1 cellular context compared by ENCODE assay signal in the genomic region with DNA sequence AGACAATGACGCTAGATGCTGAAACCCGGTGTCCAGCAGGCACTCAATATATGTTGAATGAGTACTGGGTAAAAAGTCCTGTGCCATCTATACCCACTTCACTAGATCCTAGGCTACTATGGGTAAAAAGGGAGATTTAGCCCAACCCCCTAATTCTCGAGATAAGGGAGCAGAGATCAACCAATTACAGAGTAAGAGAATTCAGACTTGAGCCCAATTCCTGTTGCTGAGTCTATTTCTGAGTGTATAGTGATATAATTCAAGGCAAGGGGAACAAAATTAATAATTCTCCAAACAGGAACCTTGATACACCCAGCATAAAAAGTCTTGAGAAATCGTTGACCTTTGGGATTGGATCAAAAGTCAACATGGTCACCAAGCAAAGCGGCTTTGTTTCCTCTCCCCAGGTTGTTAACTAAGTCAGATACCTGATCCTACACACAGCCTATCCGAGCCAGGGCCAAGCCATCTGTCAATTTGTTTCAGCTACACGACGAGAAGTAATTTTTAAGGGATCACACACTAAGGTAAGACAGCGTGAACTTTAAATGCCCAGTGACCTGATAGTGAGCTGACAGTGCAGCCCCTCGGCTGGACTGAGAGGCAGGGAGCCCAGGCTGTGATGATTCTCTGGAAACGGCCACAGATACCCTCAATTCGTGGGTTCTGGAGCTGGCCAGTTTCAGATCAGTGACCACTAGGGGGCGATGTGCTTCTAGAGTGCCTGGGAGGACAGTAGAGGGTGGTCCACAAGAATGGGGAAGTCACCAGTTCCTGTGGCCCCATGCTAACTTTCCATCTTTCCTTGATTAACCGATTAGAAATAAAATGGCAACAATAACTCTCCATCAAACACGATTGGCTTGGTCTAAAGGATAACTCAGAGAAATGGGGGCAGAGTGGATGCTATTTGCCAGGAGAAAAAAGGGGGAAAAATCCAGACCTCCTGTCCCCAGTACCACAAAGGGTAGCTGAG.
A peak's percentile ranks its signal among the peaks of the same experiment; 100 is the strongest.
TF ChIP-seq lines count a peak whose summit lies in the region.

No MANE protein-coding gene starts in this region.

TF ChIP-seq in HepG2, 621 proteins besides CTCF, POLR2A, EP300 and RAD21 (continued from another document and continues in another):
- TF ChIP-seq SAFB2 (CRISPR knock-in tag; IDR thresholded peaks at IDR 0.05; ENCODE audit: borderline replicate concordance, low read depth), result 0 out of 2 replicates have a peak, but pooled peaks have one; percentile 57
- peak; percentile 94 for TF ChIP-seq XRCC5 (optimal IDR thresholded peaks at IDR 0.05; ENCODE audit: low read length)
- peak; percentile 48; the same call in 1 of the 2 replicates for TF ChIP-seq ZNF121 (CRISPR knock-in tag; IDR thresholded peaks at IDR 0.05)
- 0 out of 2 replicates have a peak, but pooled peaks have one; percentile 16 for TF ChIP-seq ZNF713 (CRISPR knock-in tag; IDR thresholded peaks at IDR 0.05)
- TF ChIP-seq, protein P1, sequence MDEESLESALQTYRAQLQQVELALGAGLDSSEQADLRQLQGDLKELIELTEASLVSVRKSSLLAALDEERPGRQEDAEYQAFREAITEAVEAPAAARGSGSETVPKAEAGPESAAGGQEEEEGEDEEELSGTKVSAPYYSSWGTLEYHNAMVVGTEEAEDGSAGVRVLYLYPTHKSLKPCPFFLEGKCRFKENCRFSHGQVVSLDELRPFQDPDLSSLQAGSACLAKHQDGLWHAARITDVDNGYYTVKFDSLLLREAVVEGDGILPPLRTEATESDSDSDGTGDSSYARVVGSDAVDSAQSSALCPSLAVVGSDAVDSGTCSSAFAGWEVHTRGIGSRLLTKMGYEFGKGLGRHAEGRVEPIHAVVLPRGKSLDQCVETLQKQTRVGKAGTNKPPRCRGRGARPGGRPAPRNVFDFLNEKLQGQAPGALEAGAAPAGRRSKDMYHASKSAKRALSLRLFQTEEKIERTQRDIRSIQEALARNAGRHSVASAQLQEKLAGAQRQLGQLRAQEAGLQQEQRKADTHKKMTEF (CRISPR knock-in tag; IDR thresholded peaks at IDR 0.05), result peak; percentile 2; the same call in 1 of the 2 replicates
- TF ChIP-seq SRSF4 (IDR thresholded peaks at IDR 0.05; ENCODE audit: low read depth, low read length, poor library complexity, severe bottlenecking), result no peak
- TF ChIP-seq ZNF788 (CRISPR knock-in tag; IDR thresholded peaks at IDR 0.05; ENCODE audit: borderline replicate concordance), result peak; percentile 77; the same call in 1 of the 2 replicates
- TF ChIP-seq, protein P2, sequence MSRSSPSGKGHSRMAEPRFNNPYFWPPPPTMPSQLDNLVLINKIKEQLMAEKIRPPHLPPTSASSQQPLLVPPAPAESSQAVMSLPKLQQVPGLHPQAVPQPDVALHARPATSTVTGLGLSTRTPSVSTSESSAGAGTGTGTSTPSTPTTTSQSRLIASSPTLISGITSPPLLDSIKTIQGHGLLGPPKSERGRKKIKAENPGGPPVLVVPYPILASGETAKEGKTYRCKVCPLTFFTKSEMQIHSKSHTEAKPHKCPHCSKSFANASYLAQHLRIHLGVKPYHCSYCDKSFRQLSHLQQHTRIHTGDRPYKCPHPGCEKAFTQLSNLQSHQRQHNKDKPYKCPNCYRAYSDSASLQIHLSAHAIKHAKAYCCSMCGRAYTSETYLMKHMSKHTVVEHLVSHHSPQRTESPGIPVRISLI (CRISPR knock-in tag; IDR thresholded peaks at IDR 0.05; ENCODE audit: borderline replicate concordance), result peak; percentile 61; the same call in 1 of the 2 replicates
- TF ChIP-seq FOXK1 (CRISPR knock-in tag; IDR thresholded peaks at IDR 0.05; ENCODE audit: borderline replicate concordance, low read depth), result 0 out of 2 replicates have a peak, but pooled peaks have one; percentile 61
- TF ChIP-seq ZNF232 (CRISPR knock-in tag; IDR thresholded peaks at IDR 0.05; ENCODE audit: borderline replicate concordance), result peak; percentile 68; the same call in 1 of the 2 replicates
- 0 out of 2 replicates have a peak, but pooled peaks have one; percentile 39 for TF ChIP-seq ZSCAN30 (CRISPR knock-in tag; IDR thresholded peaks at IDR 0.05)
- TF ChIP-seq HNF4A (CRISPR knock-in tag; IDR thresholded peaks at IDR 0.05), result peak; percentile 88
- peak; percentile 53; the same call in 1 of the 2 replicates for TF ChIP-seq SMAD3 (CRISPR knock-in tag; IDR thresholded peaks at IDR 0.05)
- TF ChIP-seq, protein P3, sequence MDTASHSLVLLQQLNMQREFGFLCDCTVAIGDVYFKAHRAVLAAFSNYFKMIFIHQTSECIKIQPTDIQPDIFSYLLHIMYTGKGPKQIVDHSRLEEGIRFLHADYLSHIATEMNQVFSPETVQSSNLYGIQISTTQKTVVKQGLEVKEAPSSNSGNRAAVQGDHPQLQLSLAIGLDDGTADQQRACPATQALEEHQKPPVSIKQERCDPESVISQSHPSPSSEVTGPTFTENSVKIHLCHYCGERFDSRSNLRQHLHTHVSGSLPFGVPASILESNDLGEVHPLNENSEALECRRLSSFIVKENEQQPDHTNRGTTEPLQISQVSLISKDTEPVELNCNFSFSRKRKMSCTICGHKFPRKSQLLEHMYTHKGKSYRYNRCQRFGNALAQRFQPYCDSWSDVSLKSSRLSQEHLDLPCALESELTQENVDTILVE (CRISPR knock-in tag; IDR thresholded peaks at IDR 0.05), result 0 out of 2 replicates have a peak, but pooled peaks have one; percentile 9
- TF ChIP-seq SAP130 (CRISPR knock-in tag; IDR thresholded peaks at IDR 0.05; ENCODE audit: low read depth), result peak; percentile 70; the same call in 1 of the 2 replicates
- TF ChIP-seq, protein P4, sequence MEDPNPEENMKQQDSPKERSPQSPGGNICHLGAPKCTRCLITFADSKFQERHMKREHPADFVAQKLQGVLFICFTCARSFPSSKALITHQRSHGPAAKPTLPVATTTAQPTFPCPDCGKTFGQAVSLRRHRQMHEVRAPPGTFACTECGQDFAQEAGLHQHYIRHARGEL (CRISPR knock-in tag; IDR thresholded peaks at IDR 0.05), result no peak
- TF ChIP-seq, protein P5, sequence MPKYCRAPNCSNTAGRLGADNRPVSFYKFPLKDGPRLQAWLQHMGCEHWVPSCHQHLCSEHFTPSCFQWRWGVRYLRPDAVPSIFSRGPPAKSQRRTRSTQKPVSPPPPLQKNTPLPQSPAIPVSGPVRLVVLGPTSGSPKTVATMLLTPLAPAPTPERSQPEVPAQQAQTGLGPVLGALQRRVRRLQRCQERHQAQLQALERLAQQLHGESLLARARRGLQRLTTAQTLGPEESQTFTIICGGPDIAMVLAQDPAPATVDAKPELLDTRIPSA (CRISPR knock-in tag; IDR thresholded peaks at IDR 0.05; ENCODE audit: borderline replicate concordance), result no peak
- TF ChIP-seq TSC22D2 (CRISPR knock-in tag; IDR thresholded peaks at IDR 0.05; ENCODE audit: borderline replicate concordance), result peak; percentile 64; the same call in 1 of the 2 replicates
- peak; percentile 95; the same call in 1 of the 2 replicates for TF ChIP-seq MEIS1 (CRISPR knock-in tag; IDR thresholded peaks at IDR 0.05; ENCODE audit: borderline replicate concordance)
- TF ChIP-seq, protein P6, sequence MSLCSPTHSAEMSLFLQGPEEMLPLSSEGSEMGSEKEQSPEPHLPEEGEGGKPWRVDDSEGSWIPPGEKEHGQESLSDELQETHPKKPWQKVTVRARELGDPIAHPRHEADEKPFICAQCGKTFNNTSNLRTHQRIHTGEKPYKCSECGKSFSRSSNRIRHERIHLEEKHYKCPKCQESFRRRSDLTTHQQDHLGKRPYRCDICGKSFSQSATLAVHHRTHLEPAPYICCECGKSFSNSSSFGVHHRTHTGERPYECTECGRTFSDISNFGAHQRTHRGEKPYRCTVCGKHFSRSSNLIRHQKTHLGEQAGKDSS (CRISPR knock-in tag; IDR thresholded peaks at IDR 0.05; ENCODE audit: borderline replicate concordance, low read depth), result peak; percentile 95; the same call in 1 of the 2 replicates
- TF ChIP-seq, protein P7, sequence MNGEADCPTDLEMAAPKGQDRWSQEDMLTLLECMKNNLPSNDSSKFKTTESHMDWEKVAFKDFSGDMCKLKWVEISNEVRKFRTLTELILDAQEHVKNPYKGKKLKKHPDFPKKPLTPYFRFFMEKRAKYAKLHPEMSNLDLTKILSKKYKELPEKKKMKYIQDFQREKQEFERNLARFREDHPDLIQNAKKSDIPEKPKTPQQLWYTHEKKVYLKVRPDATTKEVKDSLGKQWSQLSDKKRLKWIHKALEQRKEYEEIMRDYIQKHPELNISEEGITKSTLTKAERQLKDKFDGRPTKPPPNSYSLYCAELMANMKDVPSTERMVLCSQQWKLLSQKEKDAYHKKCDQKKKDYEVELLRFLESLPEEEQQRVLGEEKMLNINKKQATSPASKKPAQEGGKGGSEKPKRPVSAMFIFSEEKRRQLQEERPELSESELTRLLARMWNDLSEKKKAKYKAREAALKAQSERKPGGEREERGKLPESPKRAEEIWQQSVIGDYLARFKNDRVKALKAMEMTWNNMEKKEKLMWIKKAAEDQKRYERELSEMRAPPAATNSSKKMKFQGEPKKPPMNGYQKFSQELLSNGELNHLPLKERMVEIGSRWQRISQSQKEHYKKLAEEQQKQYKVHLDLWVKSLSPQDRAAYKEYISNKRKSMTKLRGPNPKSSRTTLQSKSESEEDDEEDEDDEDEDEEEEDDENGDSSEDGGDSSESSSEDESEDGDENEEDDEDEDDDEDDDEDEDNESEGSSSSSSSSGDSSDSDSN (CRISPR knock-in tag; IDR thresholded peaks at IDR 0.05), result peak; percentile 51
- TF ChIP-seq, protein P8, sequence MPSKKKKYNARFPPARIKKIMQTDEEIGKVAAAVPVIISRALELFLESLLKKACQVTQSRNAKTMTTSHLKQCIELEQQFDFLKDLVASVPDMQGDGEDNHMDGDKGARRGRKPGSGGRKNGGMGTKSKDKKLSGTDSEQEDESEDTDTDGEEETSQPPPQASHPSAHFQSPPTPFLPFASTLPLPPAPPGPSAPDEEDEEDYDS (CRISPR knock-in tag; IDR thresholded peaks at IDR 0.05), result peak; percentile 59
- peak; percentile 78; the same call in 1 of the 2 replicates for TF ChIP-seq CHD4 (IDR thresholded peaks at IDR 0.05; ENCODE audit: borderline replicate concordance, low read length)
- TF ChIP-seq ERF (CRISPR knock-in tag; IDR thresholded peaks at IDR 0.05), result peak; percentile 78
- TF ChIP-seq ZNF775 (CRISPR knock-in tag; IDR thresholded peaks at IDR 0.05; ENCODE audit: borderline replicate concordance), result no peak
- TF ChIP-seq TARDBP (CRISPR knock-in tag; IDR thresholded peaks at IDR 0.05), result peak; percentile 94
- TF ChIP-seq, protein P9, sequence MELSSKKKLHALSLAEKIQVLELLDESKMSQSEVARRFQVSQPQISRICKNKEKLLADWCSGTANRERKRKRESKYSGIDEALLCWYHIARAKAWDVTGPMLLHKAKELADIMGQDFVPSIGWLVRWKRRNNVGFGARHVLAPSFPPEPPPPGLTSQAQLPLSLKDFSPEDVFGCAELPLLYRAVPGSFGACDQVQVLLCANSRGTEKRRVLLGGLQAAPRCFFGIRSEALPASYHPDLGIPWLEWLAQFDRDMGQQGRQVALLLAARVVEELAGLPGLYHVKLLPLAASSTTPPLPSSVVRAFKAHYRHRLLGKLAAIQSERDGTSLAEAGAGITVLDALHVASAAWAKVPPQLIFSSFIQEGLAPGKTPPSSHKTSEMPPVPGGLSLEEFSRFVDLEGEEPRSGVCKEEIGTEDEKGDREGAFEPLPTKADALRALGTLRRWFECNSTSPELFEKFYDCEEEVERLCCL (CRISPR knock-in tag; IDR thresholded peaks at IDR 0.05; ENCODE audit: borderline replicate concordance), result no peak
- TF ChIP-seq MED13 (CRISPR knock-in tag; IDR thresholded peaks at IDR 0.05), result 0 out of 2 replicates have a peak, but pooled peaks have one; percentile 25
- no peak for TF ChIP-seq TBX3 (IDR thresholded peaks at IDR 0.05; ENCODE audit: borderline replicate concordance)
- TF ChIP-seq SIX1 (CRISPR knock-in tag; IDR thresholded peaks at IDR 0.05; ENCODE audit: borderline replicate concordance), result peak; percentile 88
- peak; percentile 85; the same call in 1 of the 2 replicates for TF ChIP-seq SSRP1 (CRISPR knock-in tag; IDR thresholded peaks at IDR 0.05)
- 0 out of 2 replicates have a peak, but pooled peaks have one; percentile 16 for TF ChIP-seq ZNF354B (CRISPR knock-in tag; IDR thresholded peaks at IDR 0.05)
- TF ChIP-seq ZZZ3 (CRISPR knock-in tag; IDR thresholded peaks at IDR 0.05; ENCODE audit: borderline replicate concordance), result no peak
- TF ChIP-seq ISL2 (CRISPR knock-in tag; IDR thresholded peaks at IDR 0.05), result no peak
- TF ChIP-seq KDM5A (IDR thresholded peaks at IDR 0.05; ENCODE audit: borderline replicate concordance, low read length), result 0 out of 2 replicates have a peak, but pooled peaks have one; percentile 28
- TF ChIP-seq, protein P10, sequence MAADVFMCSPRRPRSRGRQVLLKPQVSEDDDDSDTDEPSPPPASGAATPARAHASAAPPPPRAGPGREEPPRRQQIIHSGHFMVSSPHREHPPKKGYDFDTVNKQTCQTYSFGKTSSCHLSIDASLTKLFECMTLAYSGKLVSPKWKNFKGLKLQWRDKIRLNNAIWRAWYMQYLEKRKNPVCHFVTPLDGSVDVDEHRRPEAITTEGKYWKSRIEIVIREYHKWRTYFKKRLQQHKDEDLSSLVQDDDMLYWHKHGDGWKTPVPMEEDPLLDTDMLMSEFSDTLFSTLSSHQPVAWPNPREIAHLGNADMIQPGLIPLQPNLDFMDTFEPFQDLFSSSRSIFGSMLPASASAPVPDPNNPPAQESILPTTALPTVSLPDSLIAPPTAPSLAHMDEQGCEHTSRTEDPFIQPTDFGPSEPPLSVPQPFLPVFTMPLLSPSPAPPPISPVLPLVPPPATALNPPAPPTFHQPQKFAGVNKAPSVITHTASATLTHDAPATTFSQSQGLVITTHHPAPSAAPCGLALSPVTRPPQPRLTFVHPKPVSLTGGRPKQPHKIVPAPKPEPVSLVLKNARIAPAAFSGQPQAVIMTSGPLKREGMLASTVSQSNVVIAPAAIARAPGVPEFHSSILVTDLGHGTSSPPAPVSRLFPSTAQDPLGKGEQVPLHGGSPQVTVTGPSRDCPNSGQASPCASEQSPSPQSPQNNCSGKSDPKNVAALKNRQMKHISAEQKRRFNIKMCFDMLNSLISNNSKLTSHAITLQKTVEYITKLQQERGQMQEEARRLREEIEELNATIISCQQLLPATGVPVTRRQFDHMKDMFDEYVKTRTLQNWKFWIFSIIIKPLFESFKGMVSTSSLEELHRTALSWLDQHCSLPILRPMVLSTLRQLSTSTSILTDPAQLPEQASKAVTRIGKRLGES (CRISPR knock-in tag; IDR thresholded peaks at IDR 0.05; ENCODE audit: borderline replicate concordance), result no peak
- TF ChIP-seq, protein P11, sequence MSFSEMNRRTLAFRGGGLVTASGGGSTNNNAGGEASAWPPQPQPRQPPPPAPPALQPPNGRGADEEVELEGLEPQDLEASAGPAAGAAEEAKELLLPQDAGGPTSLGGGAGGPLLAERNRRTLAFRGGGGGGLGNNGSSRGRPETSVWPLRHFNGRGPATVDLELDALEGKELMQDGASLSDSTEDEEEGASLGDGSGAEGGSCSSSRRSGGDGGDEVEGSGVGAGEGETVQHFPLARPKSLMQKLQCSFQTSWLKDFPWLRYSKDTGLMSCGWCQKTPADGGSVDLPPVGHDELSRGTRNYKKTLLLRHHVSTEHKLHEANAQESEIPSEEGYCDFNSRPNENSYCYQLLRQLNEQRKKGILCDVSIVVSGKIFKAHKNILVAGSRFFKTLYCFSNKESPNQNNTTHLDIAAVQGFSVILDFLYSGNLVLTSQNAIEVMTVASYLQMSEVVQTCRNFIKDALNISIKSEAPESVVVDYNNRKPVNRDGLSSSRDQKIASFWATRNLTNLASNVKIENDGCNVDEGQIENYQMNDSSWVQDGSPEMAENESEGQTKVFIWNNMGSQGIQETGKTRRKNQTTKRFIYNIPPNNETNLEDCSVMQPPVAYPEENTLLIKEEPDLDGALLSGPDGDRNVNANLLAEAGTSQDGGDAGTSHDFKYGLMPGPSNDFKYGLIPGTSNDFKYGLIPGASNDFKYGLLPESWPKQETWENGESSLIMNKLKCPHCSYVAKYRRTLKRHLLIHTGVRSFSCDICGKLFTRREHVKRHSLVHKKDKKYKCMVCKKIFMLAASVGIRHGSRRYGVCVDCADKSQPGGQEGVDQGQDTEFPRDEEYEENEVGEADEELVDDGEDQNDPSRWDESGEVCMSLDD (CRISPR knock-in tag; IDR thresholded peaks at IDR 0.05; ENCODE audit: borderline replicate concordance), result no peak
- peak; percentile 14; the same call in 1 of the 2 replicates for TF ChIP-seq BCL6 (CRISPR knock-in tag; IDR thresholded peaks at IDR 0.05)
- 0 out of 2 replicates have a peak, but pooled peaks have one; percentile 64 for TF ChIP-seq JUN (CRISPR knock-in tag; IDR thresholded peaks at IDR 0.05)
